Comparison of ENCODE assay signal across 8 cellular contexts in the genomic region with DNA sequence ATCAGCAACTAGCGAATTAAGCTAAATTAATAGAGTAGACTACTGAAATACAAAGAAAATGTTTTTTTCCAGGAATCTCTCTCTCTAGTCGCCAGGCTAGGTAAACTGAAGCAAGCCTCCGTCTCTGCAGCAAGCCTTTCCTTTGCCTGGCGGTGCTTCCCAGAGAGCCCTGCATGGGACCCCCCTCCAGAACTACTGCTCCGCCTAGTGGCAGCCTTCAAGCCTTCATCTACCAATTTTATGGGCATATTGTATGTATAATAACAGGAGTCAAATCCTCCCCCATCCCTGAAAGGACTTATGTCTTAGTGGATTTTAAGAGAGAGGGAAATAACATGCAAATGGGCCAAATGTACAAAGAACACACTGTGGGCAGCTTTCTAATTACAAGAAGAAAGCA.
DNase-seq lines count a peak whose midpoint lies in the region; ATAC-seq and TF ChIP-seq lines count a peak whose summit lies in the region.

No MANE protein-coding gene starts in this region.

- no peaks in the 10 kb centered on the region for H3K36me3 ChIP-seq in uterus
- no peaks in the 10 kb centered on the region for H3K36me3 ChIP-seq in left ventricle myocardium inferior

- intact Hi-C loops in uterus (cut with DNase I; ENCODE audit: low total_unique reads) (no loop called here), left ventricle myocardium inferior (cut with micrococcal nuclease) (no loop called here)

- ATAC-seq in GM21576 (IDR thresholded peaks at IDR 0.05; ENCODE audit: unreplicated experiment) (peak; percentile 61), HG03045 (IDR thresholded peaks at IDR 0.05; ENCODE audit: unreplicated experiment) (no peak), GM19452 (IDR thresholded peaks at IDR 0.05; ENCODE audit: unreplicated experiment) (no peak)

- H3K27me3 ChIP-seq in uterus (no peaks in the 10 kb centered on the region), left ventricle myocardium inferior (ENCODE audit: low read depth) (no peaks in the 10 kb centered on the region)

- in situ Hi-C loops in ACHN (cut with HindIII; ENCODE audit: low pct_ligation_motif_present, low pct_unique_long_range_greater_than_20kb, low sequenced_read_pairs): loop anchor here (25.0 kb wide), 1 partner anchor 129 kb away; no protein-coding TSS in a partner anchor

- TF ChIP-seq CTCF in uterus (IDR thresholded peaks at IDR 0.05) (no peak), left ventricle myocardium inferior (IDR thresholded peaks at IDR 0.05; ENCODE audit: borderline replicate concordance) (no peak)

- DNase-seq in ACHN: peak; percentile 31
- DNase-seq in RKO (ENCODE audit: low spot score): peak; percentile 22
- DNase-seq in globus pallidus (ENCODE audit: low spot score): peak; percentile 21
- DNase-seq in uterus: no peak
- DNase-seq in left ventricle myocardium inferior: no peak

- H3K4me3 ChIP-seq in uterus (no peak overlapping the region), left ventricle myocardium inferior (no peak overlapping the region)

- H3K9me3 ChIP-seq in uterus (no peaks in the 10 kb centered on the region), left ventricle myocardium inferior (replicated peaks) (no peaks in the 10 kb centered on the region)

- no peak for TF ChIP-seq POLR2A in uterus (IDR thresholded peaks at IDR 0.05)

- H3K4me1 ChIP-seq in uterus (peaks cover 5% of the 10 kb centered on the region in 2 donors), left ventricle myocardium inferior (peaks cover 30% of the 10 kb centered on the region)

- H3K27ac ChIP-seq in uterus (no peak overlapping the region), left ventricle myocardium inferior (replicated peaks) (no peak overlapping the region)

Comparison
In these comparisons a context has a peak if more than half of its experiments do, and no peak if none do; other contexts are left out.
1. DNase-seq: peak in ACHN (single experiment), RKO (single experiment) and globus pallidus (single experiment); none in uterus (0 of 2) and left ventricle myocardium inferior (single experiment).